ENCODE assay signal across 10 cellular contexts in the genomic region with DNA sequence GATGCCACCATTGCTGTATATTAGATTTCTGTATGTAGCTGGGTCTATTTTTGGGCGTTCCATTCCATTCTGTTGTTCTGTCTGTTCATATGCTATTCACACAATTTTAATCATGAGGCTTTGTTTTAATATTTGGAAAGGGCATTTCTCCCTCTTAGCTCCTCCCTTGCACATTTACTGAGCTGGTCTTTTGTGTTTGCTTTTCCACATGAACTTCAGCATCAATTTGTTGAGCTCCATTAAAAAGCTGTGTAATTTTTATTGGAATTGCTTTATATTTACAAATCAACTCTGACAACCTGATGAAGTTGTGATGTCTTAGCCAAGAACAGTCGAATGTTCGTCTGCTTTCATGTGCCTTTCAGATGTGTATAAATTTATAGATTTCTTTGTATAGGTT. TPM values are rescaled to one million over a fixed set of nuclear protein-coding genes. Genes with fewer than 3 reads are reported as not detected.
"Had no signal": no experiment of that assay in that cellular context is flagged by ENCODE, and none has a peak within 500 bp of the region (broad histone marks: within the 10 kb centered on the region; RNA-seq: fewer than 3 reads in every experiment).

No MANE protein-coding gene starts in this region.

- FAIRE-seq: H1, H54, HTR-8/SVneo had no signal

- DNase-seq: H9, HCEC 1CT, KBM-7 had no signal

- H2AFZ ChIP-seq: GM23338 had no signal

- H3K9ac ChIP-seq: KMS-11 had no signal

- H3K4me2 ChIP-seq: GM23338, KMS-11 had no signal

- H3K27ac ChIP-seq: KMS-11 had no signal

- ATAC-seq: GM23338 had no signal

- H3K4me3 ChIP-seq: GM23338 had no signal

RNA-seq across cellular contexts. Expression of gene WASF3, which starts 14.0 kb away (rescaled TPM):
- total RNA-seq: HT-29 had no signal
- polyA plus RNA-seq: IgD-negative memory B cell had no signal
